Comparison of ENCODE assay signal across 7 cellular contexts in the genomic region with DNA sequence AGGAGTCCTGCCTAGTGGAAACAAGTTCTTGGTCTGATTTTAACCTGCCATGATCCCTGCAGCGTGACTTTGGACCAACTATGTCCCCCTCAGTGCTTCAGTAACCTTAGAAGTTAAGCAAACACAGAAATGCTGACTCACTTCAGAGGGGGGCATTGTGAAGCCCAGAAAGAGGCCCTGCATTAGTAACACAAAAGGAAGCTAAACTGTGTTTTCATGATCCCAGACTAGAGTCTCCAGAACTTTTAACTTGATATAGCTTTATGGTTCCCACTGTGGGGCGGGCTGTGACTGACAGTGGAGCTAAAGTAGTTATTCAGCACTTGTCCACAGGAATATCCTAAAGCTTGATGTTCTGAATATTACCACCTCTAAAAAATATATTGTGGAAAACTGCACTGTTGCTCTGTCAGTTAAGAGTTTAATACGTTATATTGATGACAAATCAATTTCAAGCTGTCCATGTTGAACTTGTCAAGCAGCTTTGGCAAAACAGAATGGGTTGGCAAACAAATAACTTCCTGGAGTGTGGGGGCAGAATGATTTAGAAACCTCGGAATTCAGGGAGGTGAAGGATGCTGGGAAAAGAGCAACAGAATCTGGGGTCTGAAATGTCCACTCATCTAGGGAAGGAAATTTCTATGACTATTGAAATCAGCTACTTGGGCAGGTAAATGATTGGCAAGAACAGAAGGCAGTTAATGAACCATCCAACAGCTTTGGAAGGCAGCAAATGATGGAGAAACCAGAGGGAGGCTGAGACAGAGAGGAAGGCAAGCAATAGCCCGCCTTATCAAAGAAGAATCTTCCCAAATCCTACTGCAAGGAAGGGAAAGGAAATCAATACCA.
DNase-seq lines count a peak whose midpoint lies in the region; ATAC-seq lines count a peak whose summit lies in the region.

No MANE protein-coding gene starts in this region.

- H3K4me1 ChIP-seq in SJCRH30 (peaks cover 16% of the 10 kb centered on the region), subcutaneous abdominal adipose tissue (ENCODE audit: control insufficient read depth in 5 of 5, insufficient read depth in 5 of 5, low read length in 5 of 5) (peaks cover 0 to 29% (median 23%) of the 10 kb centered on the region in 5 donors)

- DNase-seq in HS-5 (ENCODE audit: low read depth) (peak; percentile 49), SJCRH30 (peak; percentile 48 to 70), hepatic stellate cell (ENCODE audit: low spot score) (peak; percentile 14), posterior vena cava (ENCODE audit: low spot score) (no peak)
- no peak for DNase-seq in activated CD8-positive, alpha-beta memory T cell treated with anti-CD3 and anti-CD28 coated beads, Interleukin-2, amount 10 ng/mL, durations not matched to agents 7 days and 5 days
- no peak for DNase-seq in stimulated activated naive CD4-positive, alpha-beta T cell treated with Interleukin-2 at 50 U/mL for 16 hours (lab: John Stamatoyannopoulos, UW)

- H3K36me3 ChIP-seq in SJCRH30, result no peaks in the 10 kb centered on the region
- H3K36me3 ChIP-seq in subcutaneous abdominal adipose tissue (ENCODE audit: control insufficient read depth in 5 of 5, insufficient read depth in 5 of 5, low read length in 5 of 5), result no peaks in the 10 kb centered on the region

- H3K4me3 ChIP-seq in SJCRH30, result no peak overlapping the region
- H3K4me3 ChIP-seq in subcutaneous abdominal adipose tissue (ENCODE audit: low read depth in 1 of 5, low read length in 5 of 5), result no peak overlapping the region

- ATAC-seq in activated CD8-positive, alpha-beta memory T cell treated with anti-CD3 and anti-CD28 coated beads, Interleukin-2, amount 10 ng/mL, durations not matched to agents 7 days and 5 days, result no peak

- CTCF ChIA-PET in activated CD8-positive, alpha-beta memory T cell treated with anti-CD3 and anti-CD28 coated beads, Interleukin-2, amount 10 ng/mL, durations not matched to agents 7 days and 5 days (lab: Charles Lee), result no interaction called here

- H3K27me3 ChIP-seq in SJCRH30 (no peaks in the 10 kb centered on the region), subcutaneous abdominal adipose tissue (ENCODE audit: control insufficient read depth in 5 of 5, insufficient read depth in 4 of 5, low read length in 5 of 5) (no peaks in the 10 kb centered on the region)

- intact Hi-C loops in posterior vena cava (cut with DNase I), result no loop called here

- no peaks in the 10 kb centered on the region for H3K4me1 Mint-ChIP-seq in activated CD8-positive, alpha-beta memory T cell treated with anti-CD3 and anti-CD28 coated beads, Interleukin-2, amount 10 ng/mL, durations not matched to agents 7 days and 5 days

- H3K36me3 Mint-ChIP-seq in activated CD8-positive, alpha-beta memory T cell treated with anti-CD3 and anti-CD28 coated beads, Interleukin-2, amount 10 ng/mL, durations not matched to agents 7 days and 5 days, result no peaks in the 10 kb centered on the region

- peaks cover 18% of the 10 kb centered on the region for H3K27me3 Mint-ChIP-seq in activated CD8-positive, alpha-beta memory T cell treated with anti-CD3 and anti-CD28 coated beads, Interleukin-2, amount 10 ng/mL, durations not matched to agents 7 days and 5 days

- H3K9me3 ChIP-seq in SJCRH30 (replicated peaks), result no peaks in the 10 kb centered on the region
- no peaks in the 10 kb centered on the region for H3K9me3 ChIP-seq in subcutaneous abdominal adipose tissue (ENCODE audit: control insufficient read depth in 5 of 5, low read length in 5 of 5)

- H3K4me3 Mint-ChIP-seq in activated CD8-positive, alpha-beta memory T cell treated with anti-CD3 and anti-CD28 coated beads, Interleukin-2, amount 10 ng/mL, durations not matched to agents 7 days and 5 days, result no peak overlapping the region

- H3K27ac Mint-ChIP-seq in activated CD8-positive, alpha-beta memory T cell treated with anti-CD3 and anti-CD28 coated beads, Interleukin-2, amount 10 ng/mL, durations not matched to agents 7 days and 5 days, result no peak overlapping the region

- H3K9ac ChIP-seq in subcutaneous abdominal adipose tissue (ENCODE audit: low read length in 5 of 5), result peak overlapping the region in 1 of 5 donors; percentile 10

- H3K27ac ChIP-seq in SJCRH30, result no peak overlapping the region; the same call in 1 of the 2 replicates
- peak overlapping the region; percentile 24 for H3K27ac ChIP-seq in subcutaneous abdominal adipose tissue (ENCODE audit: low read depth, low read length)

- H3K9me3 Mint-ChIP-seq in activated CD8-positive, alpha-beta memory T cell treated with anti-CD3 and anti-CD28 coated beads, Interleukin-2, amount 10 ng/mL, durations not matched to agents 7 days and 5 days (ENCODE audit: low read depth), result no peaks in the 10 kb centered on the region

Comparison
In these comparisons a context has a peak if more than half of its experiments do, and no peak if none do; other contexts are left out.
1. DNase-seq: peak in HS-5 (single experiment), SJCRH30 (2 of 2) and hepatic stellate cell (single experiment); none in activated CD8-positive, alpha-beta memory T cell treated with anti-CD3 and anti-CD28 coated beads, Interleukin-2, amount 10 ng/mL, durations not matched to agents 7 days and 5 days (single experiment), posterior vena cava (single experiment) and stimulated activated naive CD4-positive, alpha-beta T cell treated with Interleukin-2 at 50 U/mL for 16 hours (single experiment).